In the genomic region with DNA sequence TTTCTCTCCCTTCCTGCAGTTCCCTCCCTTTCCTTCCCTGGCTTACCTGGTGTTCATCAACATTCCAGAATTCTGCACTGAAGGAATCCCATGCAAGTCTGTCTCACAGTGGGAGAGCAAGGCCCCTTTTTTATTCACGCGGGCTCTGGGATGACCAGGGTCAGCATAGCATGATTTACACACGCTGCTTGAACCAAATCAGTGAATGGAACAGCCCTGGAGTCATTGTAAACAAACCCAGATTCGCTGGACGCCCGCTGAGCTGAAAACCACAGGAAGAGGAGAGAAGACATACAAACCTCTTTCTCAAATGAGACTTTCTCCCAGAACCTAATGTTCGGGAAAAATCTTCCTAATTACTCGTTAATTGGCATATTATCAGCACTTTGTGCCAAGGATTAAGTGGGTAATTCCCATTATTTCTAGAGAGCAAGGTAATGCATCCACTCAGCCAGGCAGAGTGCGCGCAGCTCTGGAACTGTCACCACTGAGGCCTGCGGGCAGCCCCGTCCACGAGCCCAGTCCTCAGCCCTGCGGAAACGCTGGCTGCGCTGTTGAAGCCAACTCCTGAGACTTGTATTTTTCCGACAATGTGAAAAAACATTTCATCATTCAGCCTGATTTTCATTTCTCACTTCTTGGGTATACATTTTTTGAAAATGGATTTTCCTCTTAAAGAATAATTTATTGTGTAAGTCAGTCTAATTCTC, we compare ENCODE assay signal across 17 cellular contexts.
DNase-seq lines count a peak whose midpoint lies in the region; ATAC-seq and TF ChIP-seq lines count a peak whose summit lies in the region.
"Had no signal": no experiment of that assay in that cellular context is flagged by ENCODE, and none has a peak within 500 bp of the region (broad histone marks: within the 10 kb centered on the region; RNA-seq: fewer than 3 reads in every experiment).

No MANE protein-coding gene starts in this region.

- WGBS in hepatocyte (ENCODE audit: low lambda C conversion rate, missing lambda C conversion rate) = 55% methylated on average over 17 of the region's 17 CpGs
- WGBS in smooth muscle cell (ENCODE audit: low lambda C conversion rate) = 50% methylated on average over 17 of the region's 17 CpGs

- H3K36me3 ChIP-seq in HUES48 (ENCODE audit: control insufficient read depth, insufficient read depth, low read length) (no peaks in the 10 kb centered on the region), SJSA1 (no peaks in the 10 kb centered on the region), hepatocyte (replicated peaks; ENCODE audit: insufficient read depth, low read depth) (no peaks in the 10 kb centered on the region), smooth muscle cell (ENCODE audit: low read depth) (no peaks in the 10 kb centered on the region)
- H3K36me3 ChIP-seq: spleen had no signal

- H4K20me1 ChIP-seq in hepatocyte (ENCODE audit: insufficient read depth, poor library complexity, severe bottlenecking) (no peaks in the 10 kb centered on the region), smooth muscle cell (ENCODE audit: low read depth) (no peaks in the 10 kb centered on the region)

- no peak overlapping the region for H3K4me2 ChIP-seq in hepatocyte
- peak overlapping the region; percentile 15 for H3K4me2 ChIP-seq in smooth muscle cell

- TF ChIP-seq CTCF in hepatocyte (IDR thresholded peaks at IDR 0.05; ENCODE audit: poor library complexity) (no peak), smooth muscle cell (IDR thresholded peaks at IDR 0.05; ENCODE audit: borderline replicate concordance, insufficient read depth, poor library complexity, severe bottlenecking) (no peak)

- CTCF ChIA-PET in activated CD4-positive, alpha-beta T cell treated with anti-CD3 and anti-CD28 coated beads for 36 hours (lab: Charles Lee) = no interaction called here

- POLR2A ChIA-PET in activated CD4-positive, alpha-beta T cell treated with anti-CD3 and anti-CD28 coated beads for 36 hours (lab: Charles Lee) = no interaction called here

- peak; percentile 57 to 59 for DNase-seq in SJSA1 (ENCODE audit: low read depth in 1 of 2, low spot score in 2 of 2)
- DNase-seq in hepatocyte (ENCODE audit: low spot score) = no peak
- no peak for DNase-seq in smooth muscle cell (lab: John Stamatoyannopoulos, UW; ENCODE audit: unreplicated experiment)
- DNase-seq in activated CD4-positive, alpha-beta T cell treated with anti-CD3 and anti-CD28 coated beads for 36 hours = no peak
- DNase-seq: activated CD4-positive, alpha-beta T cell treated with anti-CD3 and anti-CD28 coated beads, Interleukin-2, amount 10 ng/mL, durations not matched to agents 24 days and 14 days; anterior cingulate cortex; CD4-positive, alpha-beta T cell; GDM1; GOT3; MM.1S; NCI-H524 treated with DMSO at 0.1 percent for 48 hours; occipital lobe; spleen had no signal

- H3K36me3 Mint-ChIP-seq in activated CD4-positive, alpha-beta T cell treated with anti-CD3 and anti-CD28 coated beads for 36 hours (ENCODE audit: low read depth) = no peaks in the 10 kb centered on the region

- H3K27ac ChIP-seq in HUES48 (ENCODE audit: low read depth, low read length) = peak overlapping the region; percentile 77
- H3K27ac ChIP-seq in SJSA1 = no peak overlapping the region
- H3K27ac ChIP-seq in hepatocyte = no peak overlapping the region
- peak overlapping the region; percentile 4 for H3K27ac ChIP-seq in smooth muscle cell (ENCODE audit: low read depth)
- H3K27ac ChIP-seq: HL-60, spleen had no signal

- H3K4me1 Mint-ChIP-seq in activated CD4-positive, alpha-beta T cell treated with anti-CD3 and anti-CD28 coated beads for 36 hours = no peaks in the 10 kb centered on the region
- H3K4me1 Mint-ChIP-seq: activated CD4-positive, alpha-beta T cell treated with anti-CD3 and anti-CD28 coated beads, Interleukin-2, amount 10 ng/mL, durations not matched to agents 24 days and 14 days had no signal

- H3K27me3 Mint-ChIP-seq in activated CD4-positive, alpha-beta T cell treated with anti-CD3 and anti-CD28 coated beads for 36 hours = no peaks in the 10 kb centered on the region
- H3K27me3 Mint-ChIP-seq: activated CD4-positive, alpha-beta T cell treated with anti-CD3 and anti-CD28 coated beads, Interleukin-2, amount 10 ng/mL, durations not matched to agents 24 days and 14 days; CD4-positive, alpha-beta T cell had no signal

- no peak for ATAC-seq in GM21528 (IDR thresholded peaks at IDR 0.05; ENCODE audit: low FRiP score, unreplicated experiment)
- ATAC-seq in HG03571 (IDR thresholded peaks at IDR 0.05; ENCODE audit: unreplicated experiment) = no peak
- ATAC-seq in activated CD4-positive, alpha-beta T cell treated with anti-CD3 and anti-CD28 coated beads for 36 hours = no peak

- H3K9me3 Mint-ChIP-seq in activated CD4-positive, alpha-beta T cell treated with anti-CD3 and anti-CD28 coated beads for 36 hours (ENCODE audit: low read depth) = peaks cover 5% of the 10 kb centered on the region

- no peaks in the 10 kb centered on the region for H3K9me3 ChIP-seq in HUES48 (ENCODE audit: control insufficient read depth, insufficient read depth, low read length)
- no peaks in the 10 kb centered on the region for H3K9me3 ChIP-seq in SJSA1 (replicated peaks)
- no peaks in the 10 kb centered on the region for H3K9me3 ChIP-seq in hepatocyte (ENCODE audit: low read depth)
- H3K9me3 ChIP-seq in smooth muscle cell (replicated peaks; ENCODE audit: low read depth) = no peaks in the 10 kb centered on the region

- peaks cover 5% of the 10 kb centered on the region for H3F3A ChIP-seq in smooth muscle cell (ENCODE audit: low read depth)

- H3K4me1 ChIP-seq in HUES48 (ENCODE audit: control insufficient read depth, insufficient read depth, low read length) (peaks cover 17% of the 10 kb centered on the region), SJSA1 (replicated peaks) (peaks cover 18% of the 10 kb centered on the region), hepatocyte (ENCODE audit: insufficient read depth) (peaks cover 5% of the 10 kb centered on the region), smooth muscle cell (ENCODE audit: low read depth) (no peaks in the 10 kb centered on the region)
- H3K4me1 ChIP-seq: spleen had no signal

- H3K27ac Mint-ChIP-seq in activated CD4-positive, alpha-beta T cell treated with anti-CD3 and anti-CD28 coated beads for 36 hours = no peak overlapping the region
- H3K27ac Mint-ChIP-seq: activated CD4-positive, alpha-beta T cell treated with anti-CD3 and anti-CD28 coated beads, Interleukin-2, amount 10 ng/mL, durations not matched to agents 24 days and 14 days; CD4-positive, alpha-beta T cell had no signal

- H3K9me2 ChIP-seq in hepatocyte (replicated peaks; ENCODE audit: insufficient read depth) = no peaks in the 10 kb centered on the region

- intact Hi-C loops in activated CD4-positive, alpha-beta T cell treated with anti-CD3 and anti-CD28 coated beads for 36 hours (cut with DNase I, micrococcal nuclease) = no loop called here

- peak overlapping the region; percentile 5 for H2AFZ ChIP-seq in hepatocyte
- peak overlapping the region; percentile 59 for H2AFZ ChIP-seq in smooth muscle cell (ENCODE audit: low read depth)

- no peaks in the 10 kb centered on the region for H3K27me3 ChIP-seq in HUES48 (ENCODE audit: control insufficient read depth, insufficient read depth, low read length)
- no peaks in the 10 kb centered on the region for H3K27me3 ChIP-seq in SJSA1 (replicated peaks)
- no peaks in the 10 kb centered on the region for H3K27me3 ChIP-seq in hepatocyte
- no peaks in the 10 kb centered on the region for H3K27me3 ChIP-seq in smooth muscle cell (ENCODE audit: low read depth)
- H3K27me3 ChIP-seq: spleen had no signal

- H3K79me2 ChIP-seq in hepatocyte = no peaks in the 10 kb centered on the region
- H3K79me2 ChIP-seq in smooth muscle cell (ENCODE audit: low read depth) = no peaks in the 10 kb centered on the region

- H3K4me3 Mint-ChIP-seq in activated CD4-positive, alpha-beta T cell treated with anti-CD3 and anti-CD28 coated beads for 36 hours = no peak overlapping the region
- H3K4me3 Mint-ChIP-seq: activated CD4-positive, alpha-beta T cell treated with anti-CD3 and anti-CD28 coated beads, Interleukin-2, amount 10 ng/mL, durations not matched to agents 24 days and 14 days; CD4-positive, alpha-beta T cell had no signal

- no peak overlapping the region for H3K4me3 ChIP-seq in HUES48 (ENCODE audit: low read depth, low read length)
- H3K4me3 ChIP-seq in SJSA1 = no peak overlapping the region
- H3K4me3 ChIP-seq in hepatocyte = no peak overlapping the region
- no peak overlapping the region for H3K4me3 ChIP-seq in smooth muscle cell
- H3K4me3 ChIP-seq: spleen had no signal

- H3K9ac ChIP-seq in HUES48 (ENCODE audit: low read depth, low read length) = no peak overlapping the region
- H3K9ac ChIP-seq in smooth muscle cell (ENCODE audit: low read depth) = no peak overlapping the region

Comparison
In these comparisons a context has a peak if more than half of its experiments do, and no peak if none do; other contexts are left out.
1. H3K27ac ChIP-seq: peak in HUES48 (single experiment) and smooth muscle cell (single experiment); none in SJSA1 (single experiment) and hepatocyte (single experiment).
2. DNase-seq: peak in SJSA1 (2 of 2); none in hepatocyte (single experiment), smooth muscle cell (single experiment) and activated CD4-positive, alpha-beta T cell treated with anti-CD3 and anti-CD28 coated beads for 36 hours (single experiment).